In genomic region chr1:37851782-37852210, GRCh38 we compare ENCODE assay signal across 11 cellular contexts. TPM values are rescaled to one million over a fixed set of nuclear protein-coding genes. Genes with fewer than 3 reads are reported as not detected.
DNase-seq lines count a peak whose midpoint lies in the region; ATAC-seq, FAIRE-seq and TF ChIP-seq lines count a peak whose summit lies in the region.
"Had no signal": no experiment of that assay in that cellular context is flagged by ENCODE, and none has a peak within 500 bp of the region (broad histone marks: within the 10 kb centered on the region; RNA-seq: fewer than 3 reads in every experiment).

No MANE protein-coding gene starts in this region.

- peaks cover 28% of the 10 kb centered on the region for H3K36me3 Mint-ChIP-seq in activated CD4-positive, alpha-beta T cell treated with anti-CD3 and anti-CD28 coated beads for 36 hours (ENCODE audit: low read depth)
- H3K36me3 Mint-ChIP-seq in effector memory CD8-positive, alpha-beta T cell (ENCODE audit: insufficient read depth) = peaks cover 27% of the 10 kb centered on the region

- no peak for TF ChIP-seq CTCF in neutrophil (IDR thresholded peaks at IDR 0.05)

- peak overlapping the region; percentile 41 to 55 for H3K4me3 ChIP-seq in neutrophil (ENCODE audit: low read depth in 1 of 2, low read length in 1 of 2)

- H3K27me3 Mint-ChIP-seq in activated CD4-positive, alpha-beta T cell treated with anti-CD3 and anti-CD28 coated beads for 36 hours = no peaks in the 10 kb centered on the region
- no peaks in the 10 kb centered on the region for H3K27me3 Mint-ChIP-seq in effector memory CD8-positive, alpha-beta T cell
- H3K27me3 Mint-ChIP-seq: activated naive CD8-positive, alpha-beta T cell had no signal

- peaks cover 100% of the 10 kb centered on the region in 2 experiments for H3K4me1 ChIP-seq in neutrophil (ENCODE audit: control insufficient read depth in 1 of 2, insufficient read depth in 1 of 2, low read depth in 1 of 2, low read length in 1 of 2)

- H3K27ac ChIP-seq in neutrophil = peak overlapping the region; percentile 92
- H3K27ac ChIP-seq: 22Rv1 had no signal

- ATAC-seq in activated CD4-positive, alpha-beta T cell treated with anti-CD3 and anti-CD28 coated beads for 36 hours = peak; percentile 66
- peak; percentile 21 for ATAC-seq in effector memory CD8-positive, alpha-beta T cell (replicated peaks)
- no peak for ATAC-seq in GM21381 (IDR thresholded peaks at IDR 0.05; ENCODE audit: unreplicated experiment)

- CTCF ChIA-PET in activated CD4-positive, alpha-beta T cell treated with anti-CD3 and anti-CD28 coated beads for 36 hours (lab: Charles Lee) = interaction anchor here (0.6 to 2.2 kb wide), 6 partner anchors 7 to 1066 kb away, joined by 3 to 8 read pairs (median 4); partner anchors contain the start of gene MTF1

- no peak overlapping the region for H3K27ac Mint-ChIP-seq in activated CD4-positive, alpha-beta T cell treated with anti-CD3 and anti-CD28 coated beads for 36 hours
- H3K27ac Mint-ChIP-seq in effector memory CD8-positive, alpha-beta T cell = no peak overlapping the region
- H3K27ac Mint-ChIP-seq: activated naive CD8-positive, alpha-beta T cell had no signal

- POLR2A ChIA-PET in activated CD4-positive, alpha-beta T cell treated with anti-CD3 and anti-CD28 coated beads for 36 hours (lab: Charles Lee) = interaction anchor here (0.6 to 0.7 kb wide), 3 partner anchors 97 to 922 kb away, joined by 3 to 6 read pairs (median 4); no protein-coding TSS in a partner anchor

- H3K9me3 ChIP-seq in neutrophil = no peaks in the 10 kb centered on the region

- no peaks in the 10 kb centered on the region for H3K9me3 Mint-ChIP-seq in activated CD4-positive, alpha-beta T cell treated with anti-CD3 and anti-CD28 coated beads for 36 hours (ENCODE audit: low read depth)
- H3K9me3 Mint-ChIP-seq in effector memory CD8-positive, alpha-beta T cell = no peaks in the 10 kb centered on the region

- H3K36me3 ChIP-seq in neutrophil = peaks cover 29% of the 10 kb centered on the region

- no peak overlapping the region for H3K4me3 Mint-ChIP-seq in activated CD4-positive, alpha-beta T cell treated with anti-CD3 and anti-CD28 coated beads for 36 hours
- H3K4me3 Mint-ChIP-seq in effector memory CD8-positive, alpha-beta T cell = no peak overlapping the region
- H3K4me3 Mint-ChIP-seq: activated naive CD8-positive, alpha-beta T cell had no signal

- peaks cover 45% of the 10 kb centered on the region for H3K4me1 Mint-ChIP-seq in activated CD4-positive, alpha-beta T cell treated with anti-CD3 and anti-CD28 coated beads for 36 hours
- peaks cover 19 to 36% of the 10 kb centered on the region in 2 donors for H3K4me1 Mint-ChIP-seq in effector memory CD8-positive, alpha-beta T cell (ENCODE audit: low read depth in 2 of 2)

- peak; percentile 10 for DNase-seq in activated CD4-positive, alpha-beta T cell treated with anti-CD3 and anti-CD28 coated beads for 36 hours
- DNase-seq in activated CD4-positive, alpha-beta T cell treated with anti-CD3 and anti-CD28 coated beads for 4 hours = no peak
- DNase-seq in MV-4-11 (lab: John Stamatoyannopoulos, UW) (peak; percentile 81), frontal cortex (ENCODE audit: low spot score in 2 of 2) (no peak), DMS79 treated with DMSO at 0.1 percent for 48 hours (lab: John Stamatoyannopoulos, UW) (no peak)
- no peak for DNase-seq in effector memory CD8-positive, alpha-beta T cell
- DNase-seq: NCI-H2227 treated with DMSO at 0.1 percent for 48 hours had no signal

- H3K27me3 ChIP-seq in neutrophil = no peaks in the 10 kb centered on the region

- intact Hi-C loops in activated CD4-positive, alpha-beta T cell treated with anti-CD3 and anti-CD28 coated beads for 36 hours (cut with DNase I, micrococcal nuclease) = loop anchor here in 1 of 2 experiments (10.0 kb wide), 1 partner anchor 377 kb away; the partner anchor contains the start of gene ZC3H12A

- no peak for FAIRE-seq in frontal cortex (lab: Jason Lieb, UNC)

RNA-seq across cellular contexts. Expression of gene MTF1, which starts 7.6 kb away (rescaled TPM):
- 10 to 100 TPM; 16.1 to 23.8 TPM for total RNA-seq in activated CD4-positive, alpha-beta T cell treated with anti-CD3 and anti-CD28 coated beads for 36 hours
- 2.0 TPM for total RNA-seq in frontal cortex

RNA-seq across cellular contexts. Expression of gene YRDC, which starts 43.8 kb away (rescaled TPM):
- total RNA-seq in activated CD4-positive, alpha-beta T cell treated with anti-CD3 and anti-CD28 coated beads for 36 hours = 10 to 100 TPM; 22.9 to 36.3 TPM
- total RNA-seq in frontal cortex = 16.3 TPM

RNA-seq across cellular contexts. Expression of gene C1orf122, which starts 44.2 kb away (rescaled TPM):
- total RNA-seq in activated CD4-positive, alpha-beta T cell treated with anti-CD3 and anti-CD28 coated beads for 36 hours = 10 to 100 TPM; 10.8 to 17.9 TPM
- 16.3 TPM for total RNA-seq in frontal cortex

RNA-seq across cellular contexts. Expression of gene MANEAL, which starts 58.1 kb away (rescaled TPM):
- 1 to 10 TPM; 1.0 TPM for total RNA-seq in activated CD4-positive, alpha-beta T cell treated with anti-CD3 and anti-CD28 coated beads for 36 hours
- total RNA-seq in frontal cortex = 28.9 TPM

Comparison
In these comparisons a context has a peak if more than half of its experiments do, and no peak if none do; other contexts are left out.
1. DNase-seq: peak in activated CD4-positive, alpha-beta T cell treated with anti-CD3 and anti-CD28 coated beads for 36 hours (single experiment) and MV-4-11 (single experiment); none in activated CD4-positive, alpha-beta T cell treated with anti-CD3 and anti-CD28 coated beads for 4 hours (0 of 2), effector memory CD8-positive, alpha-beta T cell (0 of 3), frontal cortex (0 of 2) and DMS79 treated with DMSO at 0.1 percent for 48 hours (single experiment).